ENCODE assay signal across 10 cellular contexts in the genomic region with DNA sequence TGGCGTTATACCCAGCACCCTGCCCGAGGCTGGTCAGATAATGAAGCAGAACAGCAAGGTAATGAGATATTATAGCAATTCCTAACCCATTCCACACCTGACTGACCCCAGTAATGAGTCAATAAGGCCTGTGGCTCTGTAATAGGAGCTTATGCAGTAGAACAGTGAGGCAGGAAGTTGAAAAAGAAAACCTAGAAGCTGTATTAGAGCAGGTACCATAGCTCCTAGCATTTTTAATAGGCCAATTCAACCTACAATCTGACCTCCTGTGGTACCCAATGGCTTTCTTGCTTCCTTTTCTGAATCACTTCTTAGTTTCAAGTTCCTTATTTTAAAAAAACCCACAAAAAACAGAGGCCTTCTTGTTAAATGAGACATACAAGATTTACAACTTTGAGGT. TPM values are rescaled to one million over a fixed set of nuclear protein-coding genes. Genes with fewer than 3 reads are reported as not detected.
DNase-seq lines count a peak whose midpoint lies in the region; ATAC-seq and TF ChIP-seq lines count a peak whose summit lies in the region.
"Had no signal": no experiment of that assay in that cellular context is flagged by ENCODE, and none has a peak within 500 bp of the region (broad histone marks: within the 10 kb centered on the region; RNA-seq: fewer than 3 reads in every experiment).

No MANE protein-coding gene starts in this region.

- DNase-seq in DMS153 (lab: John Stamatoyannopoulos, UW) (peak; percentile 63), NOMO-1 (lab: John Stamatoyannopoulos, UW; ENCODE audit: unreplicated experiment in 2 of 2) (peak; percentile 88 to 97), testis (no peak), colonic mucosa (no peak), right lobe of liver (no peak), heart left ventricle (no peak)
- DNase-seq: C1 segment of cervical spinal cord, small intestine had no signal

- H3K36me3 ChIP-seq in testis (ENCODE audit: low read depth, missing control alignments) (no peaks in the 10 kb centered on the region), colonic mucosa (no peaks in the 10 kb centered on the region), right lobe of liver (no peaks in the 10 kb centered on the region), heart left ventricle (no peaks in the 10 kb centered on the region)

- H3K27me3 ChIP-seq in testis (no peaks in the 10 kb centered on the region), colonic mucosa (no peaks in the 10 kb centered on the region), right lobe of liver (no peaks in the 10 kb centered on the region), heart left ventricle (no peaks in the 10 kb centered on the region)

- intact Hi-C loops in testis (cut with DNase I; ENCODE audit: low total_unique reads) (no loop called here), colonic mucosa (cut with DNase I) (no loop called here), right lobe of liver (cut with DNase I) (no loop called here), heart left ventricle (cut with DNase I) (no loop called here)

- ATAC-seq in GM19467 (IDR thresholded peaks at IDR 0.05; ENCODE audit: unreplicated experiment), result peak; percentile 99
- ATAC-seq in HG03196 (IDR thresholded peaks at IDR 0.05; ENCODE audit: unreplicated experiment), result peak; percentile 100
- ATAC-seq in right lobe of liver, result no peak
- no peak for ATAC-seq in heart left ventricle

- H3K4me3 ChIP-seq in testis, result no peak overlapping the region
- H3K4me3 ChIP-seq in colonic mucosa, result no peak overlapping the region
- no peak overlapping the region for H3K4me3 ChIP-seq in right lobe of liver
- H3K4me3 ChIP-seq in heart left ventricle, result no peak overlapping the region

- TF ChIP-seq CTCF in testis (IDR thresholded peaks at IDR 0.05) (no peak), colonic mucosa (IDR thresholded peaks at IDR 0.05) (no peak), right lobe of liver (IDR thresholded peaks at IDR 0.05) (no peak), heart left ventricle (IDR thresholded peaks at IDR 0.05) (no peak)

- H3K27ac ChIP-seq in testis, result no peak overlapping the region
- H3K27ac ChIP-seq in colonic mucosa, result no peak overlapping the region
- no peak overlapping the region for H3K27ac ChIP-seq in right lobe of liver
- H3K27ac ChIP-seq in heart left ventricle, result no peak overlapping the region

- TF ChIP-seq POLR2A in testis (IDR thresholded peaks at IDR 0.05) (no peak), right lobe of liver (IDR thresholded peaks at IDR 0.05) (no peak), heart left ventricle (IDR thresholded peaks at IDR 0.05) (no peak)

- no peaks in the 10 kb centered on the region for H3K4me1 ChIP-seq in testis
- no peaks in the 10 kb centered on the region for H3K4me1 ChIP-seq in colonic mucosa
- no peaks in the 10 kb centered on the region for H3K4me1 ChIP-seq in right lobe of liver
- H3K4me1 ChIP-seq in heart left ventricle, result no peaks in the 10 kb centered on the region

- no peaks in the 10 kb centered on the region for H3K9me3 ChIP-seq in testis
- H3K9me3 ChIP-seq in colonic mucosa, result no peaks in the 10 kb centered on the region
- peaks cover 0 to 9% (median 0%) of the 10 kb centered on the region in 4 donors for H3K9me3 ChIP-seq in right lobe of liver
- H3K9me3 ChIP-seq in heart left ventricle, result peaks cover 0 to 35% (median 16%) of the 10 kb centered on the region in 12 donors

- WGBS in testis, 2 donors, result 72 to 80% methylated on average over 2 of the region's 2 CpGs
- WGBS in right lobe of liver (ENCODE audit: insufficient coverage, low coverage, low lambda C conversion rate, missing lambda C conversion rate), result 31% methylated on average over 2 of the region's 2 CpGs
- 65 to 73% (median 68%) methylated on average over 2 of the region's 2 CpGs for WGBS in heart left ventricle, 4 donors

- no peak overlapping the region for H3K9ac ChIP-seq in colonic mucosa (ENCODE audit: low read depth in 2 of 2, low read length in 2 of 2)

RNA-seq across cellular contexts. Expression of a gene that starts 43.6 kb away (rescaled TPM):
- total RNA-seq in testis (10 to 100 TPM; 20.9 to 30.9 TPM), colonic mucosa (1 to 10 TPM in 1 of 2 donors, under 1 TPM in 1; 0.84 to 1.4 TPM), right lobe of liver (10 to 100 TPM in 1 of 6 experiments, 1 to 10 TPM in 5; 2.0 to 11.4 (median 3.6) TPM), heart left ventricle (10 to 100 TPM in 2 of 9 donors, 1 to 10 TPM in 7; 5.5 to 19.3 (median 8.9) TPM)
- polyA plus RNA-seq in testis (ENCODE audit: insufficient read depth, low read depth, low replicate concordance) (15.6 TPM), heart left ventricle (10 to 100 TPM in 1 of 2 donors, 1 to 10 TPM in 1; 3.2 to 11.3 TPM)

Comparison
In these comparisons a context has a peak if more than half of its experiments do, and no peak if none do; other contexts are left out.
1. DNase-seq: peak in DMS153 (single experiment) and NOMO-1 (2 of 2); none in testis (single experiment), colonic mucosa (single experiment), right lobe of liver (0 of 3) and heart left ventricle (0 of 5).
2. ATAC-seq: peak in GM19467 (single experiment) and HG03196 (single experiment); none in right lobe of liver (0 of 4) and heart left ventricle (0 of 4).